1 cellular context compared by ENCODE assay signal in genomic region chr5:150001660-150002493, GRCh38.
TF ChIP-seq lines count a peak whose summit lies in the region.

No MANE protein-coding gene starts in this region.

TF ChIP-seq in HEK293, 187 proteins besides CTCF, POLR2A, EP300 and RAD21 (continued from another document):
- TF ChIP-seq, protein P1, sequence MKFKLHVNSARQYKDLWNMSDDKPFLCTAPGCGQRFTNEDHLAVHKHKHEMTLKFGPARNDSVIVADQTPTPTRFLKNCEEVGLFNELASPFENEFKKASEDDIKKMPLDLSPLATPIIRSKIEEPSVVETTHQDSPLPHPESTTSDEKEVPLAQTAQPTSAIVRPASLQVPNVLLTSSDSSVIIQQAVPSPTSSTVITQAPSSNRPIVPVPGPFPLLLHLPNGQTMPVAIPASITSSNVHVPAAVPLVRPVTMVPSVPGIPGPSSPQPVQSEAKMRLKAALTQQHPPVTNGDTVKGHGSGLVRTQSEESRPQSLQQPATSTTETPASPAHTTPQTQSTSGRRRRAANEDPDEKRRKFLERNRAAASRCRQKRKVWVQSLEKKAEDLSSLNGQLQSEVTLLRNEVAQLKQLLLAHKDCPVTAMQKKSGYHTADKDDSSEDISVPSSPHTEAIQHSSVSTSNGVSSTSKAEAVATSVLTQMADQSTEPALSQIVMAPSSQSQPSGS (tag by site-specific recombination; IDR thresholded peaks at IDR 0.05; ENCODE audit: low read depth) = no peak
- TF ChIP-seq ZNF777 (tag by site-specific recombination; IDR thresholded peaks at IDR 0.05; ENCODE audit: borderline replicate concordance) (no peak), ZNF184 (tag by site-specific recombination; IDR thresholded peaks at IDR 0.05) (no peak), ZNF366 (tag by site-specific recombination; conservative IDR thresholded peaks at IDR 0.05) (no peak), KLF16 (tag by site-specific recombination; IDR thresholded peaks at IDR 0.05) (no peak), GLIS1 (tag by site-specific recombination; IDR thresholded peaks at IDR 0.05) (no peak), ZNF335 (tag by site-specific recombination; conservative IDR thresholded peaks at IDR 0.05) (no peak; the same call in 1 of the 2 replicates), ZNF660 (tag by site-specific recombination; IDR thresholded peaks at IDR 0.05) (peak; percentile 64; the same call in 1 of the 2 replicates), ZNF624 (tag by site-specific recombination; IDR thresholded peaks at IDR 0.05) (no peak), ZNF776 (tag by site-specific recombination; IDR thresholded peaks at IDR 0.05; ENCODE audit: borderline replicate concordance) (no peak), TRIM28 (IDR thresholded peaks at IDR 0.05; ENCODE audit: borderline replicate concordance, low read length) (no peak), ZSCAN18 (tag by site-specific recombination; IDR thresholded peaks at IDR 0.05) (no peak), ZNF501 (tag by site-specific recombination; IDR thresholded peaks at IDR 0.05) (no peak), ZNF19 (tag by site-specific recombination; IDR thresholded peaks at IDR 0.05; ENCODE audit: low read depth) (no peak), ZBTB21 (tag by site-specific recombination; IDR thresholded peaks at IDR 0.05) (no peak), GLI2 (tag by site-specific recombination; IDR thresholded peaks at IDR 0.05; ENCODE audit: borderline replicate concordance, low read depth) (no peak), ZNF623 (tag by site-specific recombination; IDR thresholded peaks at IDR 0.05) (no peak), ZNF544 (tag by site-specific recombination; IDR thresholded peaks at IDR 0.05) (no peak), SP2 (tag by site-specific recombination; IDR thresholded peaks at IDR 0.05) (no peak)
- TF ChIP-seq, protein P2, sequence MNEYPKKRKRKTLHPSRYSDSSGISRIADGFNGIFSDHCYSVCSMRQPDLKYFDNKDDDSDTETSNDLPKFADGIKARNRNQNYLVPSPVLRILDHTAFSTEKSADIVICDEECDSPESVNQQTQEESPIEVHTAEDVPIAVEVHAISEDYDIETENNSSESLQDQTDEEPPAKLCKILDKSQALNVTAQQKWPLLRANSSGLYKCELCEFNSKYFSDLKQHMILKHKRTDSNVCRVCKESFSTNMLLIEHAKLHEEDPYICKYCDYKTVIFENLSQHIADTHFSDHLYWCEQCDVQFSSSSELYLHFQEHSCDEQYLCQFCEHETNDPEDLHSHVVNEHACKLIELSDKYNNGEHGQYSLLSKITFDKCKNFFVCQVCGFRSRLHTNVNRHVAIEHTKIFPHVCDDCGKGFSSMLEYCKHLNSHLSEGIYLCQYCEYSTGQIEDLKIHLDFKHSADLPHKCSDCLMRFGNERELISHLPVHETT (tag by site-specific recombination; IDR thresholded peaks at IDR 0.05) = no peak
- TF ChIP-seq, protein P3, sequence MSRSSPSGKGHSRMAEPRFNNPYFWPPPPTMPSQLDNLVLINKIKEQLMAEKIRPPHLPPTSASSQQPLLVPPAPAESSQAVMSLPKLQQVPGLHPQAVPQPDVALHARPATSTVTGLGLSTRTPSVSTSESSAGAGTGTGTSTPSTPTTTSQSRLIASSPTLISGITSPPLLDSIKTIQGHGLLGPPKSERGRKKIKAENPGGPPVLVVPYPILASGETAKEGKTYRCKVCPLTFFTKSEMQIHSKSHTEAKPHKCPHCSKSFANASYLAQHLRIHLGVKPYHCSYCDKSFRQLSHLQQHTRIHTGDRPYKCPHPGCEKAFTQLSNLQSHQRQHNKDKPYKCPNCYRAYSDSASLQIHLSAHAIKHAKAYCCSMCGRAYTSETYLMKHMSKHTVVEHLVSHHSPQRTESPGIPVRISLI (tag by site-specific recombination; IDR thresholded peaks at IDR 0.05) = 0 out of 2 replicates have a peak, but pooled peaks have one; percentile 69
